Comparison of ENCODE assay signal across 1 cellular context in the genomic region with DNA sequence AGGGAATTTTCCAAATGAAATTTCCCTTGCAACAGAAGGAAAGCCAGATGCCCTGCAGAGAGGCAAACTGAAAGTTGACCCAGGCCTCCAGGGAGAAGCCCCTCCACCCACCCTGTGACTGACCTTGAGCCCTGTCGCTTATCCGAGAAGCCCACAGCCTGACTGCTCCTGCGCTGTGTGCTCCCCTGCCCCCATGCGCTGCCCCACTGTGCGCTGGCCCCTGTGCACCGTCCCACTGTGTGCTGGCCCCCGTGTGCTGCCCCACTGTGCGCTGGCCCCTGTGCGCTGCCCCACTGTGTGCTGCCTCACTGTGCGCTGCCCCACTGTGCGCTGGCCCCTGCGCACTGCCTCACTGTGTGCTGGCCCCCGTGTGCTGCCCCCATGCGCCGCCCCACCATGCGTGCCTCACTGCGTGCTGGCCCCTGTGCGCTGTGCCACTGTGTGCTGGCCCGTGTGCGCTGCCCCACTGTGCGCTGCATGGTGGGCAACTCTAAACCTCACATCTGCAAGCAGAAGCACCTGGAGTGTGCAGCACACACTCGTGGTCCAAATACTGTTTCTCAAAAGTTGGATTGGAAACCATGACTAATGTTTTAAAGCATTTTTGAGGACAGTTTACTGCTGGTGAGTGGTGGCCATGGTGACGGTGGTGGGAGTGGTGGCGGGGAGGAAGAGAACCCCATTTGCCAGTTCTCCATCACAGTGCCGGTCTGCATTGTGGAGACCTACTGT.
TF ChIP-seq lines count a peak whose summit lies in the region.

No MANE protein-coding gene starts in this region.

TF ChIP-seq in GM12878, 131 proteins besides CTCF, POLR2A, EP300 and RAD21:
- TF ChIP-seq DPF2 (IDR thresholded peaks at IDR 0.05) (0 out of 2 replicates have a peak, but pooled peaks have one; percentile 86), SREBF1 (IDR thresholded peaks at IDR 0.05; ENCODE audit: low read length) (no peak)
